In the genomic region with DNA sequence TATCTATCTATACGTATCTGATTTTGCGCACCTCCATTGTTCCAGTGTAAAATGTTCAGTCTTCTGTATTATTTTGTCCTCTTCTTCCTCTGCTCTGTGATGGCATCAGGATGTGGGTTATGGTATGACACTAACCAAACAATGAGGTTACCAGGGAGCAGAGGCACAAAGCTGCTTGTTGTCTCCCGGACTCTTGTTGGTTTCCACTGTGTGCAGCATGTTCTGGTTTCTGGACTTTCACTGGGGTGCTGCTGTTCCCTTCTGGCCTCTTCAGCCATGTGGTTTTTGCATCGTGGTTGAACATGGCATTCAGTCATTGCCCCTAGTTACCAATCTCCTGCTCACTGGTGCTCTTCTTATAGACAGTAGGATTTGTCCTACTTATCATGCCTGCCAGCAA, we compare ENCODE assay signal across 23 cellular contexts.
"Had no signal": no experiment of that assay in that cellular context is flagged by ENCODE, and none has a peak within 500 bp of the region (broad histone marks: within the 10 kb centered on the region; RNA-seq: fewer than 3 reads in every experiment).

No MANE protein-coding gene starts in this region.

- ATAC-seq: activated CD8-positive, alpha-beta T cell treated with anti-CD3 and anti-CD28 coated beads for 36 hours; activated T-helper 17 cell treated with anti-CD3 and anti-CD28 coated beads, Interleukin-2, amount 50 U/mL, for 72 hours; left colon; natural killer cell; stimulated activated naive CD8-positive, alpha-beta T cell treated with anti-CD3 and anti-CD28 coated beads, Interleukin-15, Interleukin-2, amounts not matched to agents 100 U/mL and 50 U/mL, for 24 hours had no signal

- FAIRE-seq: colon, islet of Langerhans had no signal

- H3K27ac ChIP-seq: brain microvascular endothelial cell, dorsolateral prefrontal cortex, epithelial cell of prostate, tibial artery, vagina had no signal

- H3K9me3 ChIP-seq: tibial artery, vagina had no signal

- H3K36me3 ChIP-seq: brain microvascular endothelial cell, tibial artery, vagina had no signal

- H3K27me3 ChIP-seq: brain microvascular endothelial cell, dorsolateral prefrontal cortex, tibial artery, vagina had no signal

- DNase-seq: activated CD4-positive, alpha-beta T cell treated with anti-CD3 and anti-CD28 coated beads, Interleukin-2, amount 10 ng/mL, durations not matched to agents 24 days and 14 days; activated CD8-positive, alpha-beta T cell treated with anti-CD3 and anti-CD28 coated beads for 36 hours; activated naive CD4-positive, alpha-beta T cell; activated T-cell treated with anti-CD3 and anti-CD28 coated beads, Interleukin-2, amount 50 U/mL, for 1 hour; brain microvascular endothelial cell; central memory CD4-positive, alpha-beta T cell; dorsolateral prefrontal cortex; endodermal cell; foreskin fibroblast; glutamatergic neuron; hippocampal formation; left colon; natural killer cell; nucleus accumbens; stimulated activated naive CD8-positive, alpha-beta T cell treated with anti-CD3 and anti-CD28 coated beads, Interleukin-15, Interleukin-2, amounts not matched to agents 100 U/mL and 50 U/mL, for 24 hours; substantia nigra; tibial artery had no signal

- H3K4me1 ChIP-seq: tibial artery, vagina had no signal

- H3K4me3 ChIP-seq: dorsolateral prefrontal cortex, lung, tibial artery, vagina had no signal
